Comparison of ENCODE assay signal across 8 cellular contexts in genomic region chr17:4738136-4739121, GRCh38. TPM values are rescaled to one million over a fixed set of nuclear protein-coding genes. Genes with fewer than 3 reads are reported as not detected.
DNase-seq lines count a peak whose midpoint lies in the region; ATAC-seq and TF ChIP-seq lines count a peak whose summit lies in the region.

No MANE protein-coding gene starts in this region.

- 14 to 15% methylated on average over 41 of the region's 41 CpGs for WGBS in ectodermal cell, 2 experiments

- no peaks in the 10 kb centered on the region for H4K20me1 ChIP-seq in MM.1S (ENCODE audit: insufficient read depth, low read length)

- POLR2A ChIA-PET in AG04449 (lab: Yijun Ruan, JAX), result no interaction called here

- CTCF ChIA-PET in AG04449 (lab: Yijun Ruan, JAX), result interaction anchor here (0.8 to 1.6 kb wide), 3 partner anchors 52 to 154 kb away, joined by 3 to 7 read pairs (median 3); no protein-coding TSS in a partner anchor

- no peak for ATAC-seq in HG02870 (IDR thresholded peaks at IDR 0.05; ENCODE audit: unreplicated experiment)
- no peak for ATAC-seq in GM21423 (IDR thresholded peaks at IDR 0.05; ENCODE audit: unreplicated experiment)

- H3K4me1 ChIP-seq in MM.1S (ENCODE audit: low read length), result peaks cover 12% of the 10 kb centered on the region
- H3K4me1 ChIP-seq in ectodermal cell (ENCODE audit: control insufficient read depth, insufficient read depth, low read length), result no peaks in the 10 kb centered on the region
- peaks cover 9% of the 10 kb centered on the region for H3K4me1 ChIP-seq in mucosa of stomach (ENCODE audit: control insufficient read depth, insufficient read depth, low read length)

- no peaks in the 10 kb centered on the region for H3K9me3 ChIP-seq in MM.1S (replicated peaks; ENCODE audit: insufficient read depth, low read length)
- no peaks in the 10 kb centered on the region for H3K9me3 ChIP-seq in ectodermal cell (ENCODE audit: control insufficient read depth, low read length)
- no peaks in the 10 kb centered on the region for H3K9me3 ChIP-seq in mucosa of stomach (ENCODE audit: control insufficient read depth, low read length)

- peak overlapping the region; percentile 100 for H3K4me2 ChIP-seq in MM.1S (ENCODE audit: low read depth, low read length)

- H3K27me3 ChIP-seq in MM.1S (replicated peaks; ENCODE audit: insufficient read depth, low read length) (peaks cover 16% of the 10 kb centered on the region; the same call in 1 of the 2 replicates), ectodermal cell (ENCODE audit: control insufficient read depth, insufficient read depth, low read length, poor library complexity, severe bottlenecking) (peaks cover 77% of the 10 kb centered on the region), mucosa of stomach (ENCODE audit: control insufficient read depth, insufficient read depth, low read length) (peaks cover 1% of the 10 kb centered on the region)

- peaks cover 10% of the 10 kb centered on the region for H3F3A ChIP-seq in MM.1S (ENCODE audit: insufficient read depth, low read length)

- peak overlapping the region; percentile 66 for H3K4me3 ChIP-seq in AG04449 (ENCODE audit: low read depth, low read length)
- H3K4me3 ChIP-seq in MM.1S (ENCODE audit: low read length), result peak overlapping the region; percentile 88
- H3K4me3 ChIP-seq in ectodermal cell (ENCODE audit: insufficient read depth, low read depth, low read length), result peak overlapping the region; percentile 44
- peak overlapping the region; percentile 57 for H3K4me3 ChIP-seq in mucosa of stomach (ENCODE audit: low read length)

- no peaks in the 10 kb centered on the region for H3K9me2 ChIP-seq in MM.1S (replicated peaks; ENCODE audit: insufficient read depth, low read length)

- TF ChIP-seq CTCF in AG04449 (IDR thresholded peaks at IDR 0.05; ENCODE audit: insufficient read depth, low read length, missing control alignments) (no peak), MM.1S (IDR thresholded peaks at IDR 0.05; ENCODE audit: low read length) (no peak)

- no peak for DNase-seq in AG04449 (ENCODE audit: low read depth, low spot score)
- peak; percentile 49 for DNase-seq in MM.1S
- no peak for DNase-seq in HuH-7.5 (ENCODE audit: low spot score)
- DNase-seq in stimulated activated naive CD4-positive, alpha-beta T cell treated with Interleukin-2 at 50 U/mL for 16 hours (lab: John Stamatoyannopoulos, UW), result no peak

- peak overlapping the region; percentile 99 for H2AFZ ChIP-seq in MM.1S (ENCODE audit: low read length)

- no peaks in the 10 kb centered on the region for H3K36me3 ChIP-seq in MM.1S (replicated peaks; ENCODE audit: insufficient read depth, low read length)
- no peaks in the 10 kb centered on the region for H3K36me3 ChIP-seq in ectodermal cell (ENCODE audit: control insufficient read depth, insufficient read depth, low read length)
- peaks cover 7% of the 10 kb centered on the region for H3K36me3 ChIP-seq in mucosa of stomach (ENCODE audit: control insufficient read depth, insufficient read depth, low read length)

- no peaks in the 10 kb centered on the region for H3K79me2 ChIP-seq in MM.1S (ENCODE audit: low read length)

- H3K27ac ChIP-seq in MM.1S (ENCODE audit: low read length), result no peak overlapping the region
- H3K27ac ChIP-seq in ectodermal cell (ENCODE audit: insufficient read depth, low read depth, low read length, poor library complexity, severe bottlenecking), result no peak overlapping the region

- H3K9ac ChIP-seq in MM.1S (ENCODE audit: low read length), result peak overlapping the region; percentile 67; the same call in 1 of the 2 replicates
- peak overlapping the region; percentile 92 for H3K9ac ChIP-seq in mucosa of stomach (ENCODE audit: low read length)

RNA-seq across cellular contexts. Expression of gene ZMYND15, which starts 1.2 kb away (rescaled TPM):
- not detected for polyA plus RNA-seq in ectodermal cell (2013, experiment 1 of 4)
- polyA plus RNA-seq in ectodermal cell (2013, experiment 2 of 4), result 0.14 TPM
- polyA plus RNA-seq in ectodermal cell (2013, experiment 3 of 4), result 0.11 TPM
- polyA plus RNA-seq in ectodermal cell (2013, experiment 4 of 4), result 0.20 TPM

RNA-seq across cellular contexts. Expression of gene CXCL16, which starts 1.3 kb away (rescaled TPM):
- 0.74 TPM for polyA plus RNA-seq in ectodermal cell (2013, experiment 1 of 4)
- polyA plus RNA-seq in ectodermal cell (2013, experiment 2 of 4), result 0.12 TPM
- polyA plus RNA-seq in ectodermal cell (2013, experiment 3 of 4), result 0.53 TPM
- polyA plus RNA-seq in ectodermal cell (2013, experiment 4 of 4), result 0.49 TPM

RNA-seq across cellular contexts. Expression of gene MED11, which starts 7.2 kb away (rescaled TPM):
- 27.8 TPM for polyA plus RNA-seq in ectodermal cell (2013, experiment 1 of 4)
- 28.3 TPM for polyA plus RNA-seq in ectodermal cell (2013, experiment 2 of 4)
- 25.7 TPM for polyA plus RNA-seq in ectodermal cell (2013, experiment 3 of 4)
- 33.8 TPM for polyA plus RNA-seq in ectodermal cell (2013, experiment 4 of 4)

RNA-seq across cellular contexts. Expression of gene ARRB2, which starts 28.0 kb away (rescaled TPM):
- 83.1 TPM for polyA plus RNA-seq in ectodermal cell (2013, experiment 1 of 4)
- polyA plus RNA-seq in ectodermal cell (2013, experiment 2 of 4), result 76.9 TPM
- polyA plus RNA-seq in ectodermal cell (2013, experiment 3 of 4), result 71.7 TPM
- polyA plus RNA-seq in ectodermal cell (2013, experiment 4 of 4), result 74.5 TPM

RNA-seq across cellular contexts. Expression of gene TM4SF5, which starts 33.3 kb away (rescaled TPM):
- polyA plus RNA-seq in ectodermal cell (2013, experiment 1 of 4), result not detected
- polyA plus RNA-seq in ectodermal cell (2013, experiment 2 of 4), result not detected
- not detected for polyA plus RNA-seq in ectodermal cell (2013, experiment 3 of 4)
- polyA plus RNA-seq in ectodermal cell (2013, experiment 4 of 4), result not detected
